In genomic region chr7:18064242-18064838, GRCh38 we compare ENCODE assay signal across 1 cellular context.
TF ChIP-seq lines count a peak whose summit lies in the region.

No MANE protein-coding gene starts in this region.

TF ChIP-seq in H1, 55 proteins besides CTCF, POLR2A, EP300 and RAD21 (continued from another document):
- TF ChIP-seq CHD7 (IDR thresholded peaks at IDR 0.05; ENCODE audit: insufficient replicate concordance, low read length) (no peak), NANOG (IDR thresholded peaks at IDR 0.05; ENCODE audit: insufficient read depth, low read depth, low read length, poor library complexity, severe bottlenecking) (no peak), GABPA (IDR thresholded peaks at IDR 0.05; ENCODE audit: borderline replicate concordance, insufficient read depth, low read length) (no peak), ATF2 (IDR thresholded peaks at IDR 0.05; ENCODE audit: low read length) (no peak), MAX (IDR thresholded peaks at IDR 0.05) (no peak), MAFK (IDR thresholded peaks at IDR 0.05; ENCODE audit: low read depth, low read length) (no peak), SIX5 (IDR thresholded peaks at IDR 0.05; ENCODE audit: low read depth, low read length) (no peak), EZH2 (IDR thresholded peaks at IDR 0.05; ENCODE audit: low read depth, low read length, severe bottlenecking) (no peak), TCF12 (IDR thresholded peaks at IDR 0.05; ENCODE audit: low read depth, low read length) (no peak), ZNF274 (IDR thresholded peaks at IDR 0.05; ENCODE audit: borderline replicate concordance, extremely low read depth, low read length) (no peak), KDM5A (IDR thresholded peaks at IDR 0.05; ENCODE audit: low read length) (no peak), RXRA (IDR thresholded peaks at IDR 0.05; ENCODE audit: insufficient read depth, low read depth, low read length) (no peak)
TF ChIP-seq in H1: peak in this region for 0.
